ENCODE assay signal across 29 cellular contexts in the genomic region with DNA sequence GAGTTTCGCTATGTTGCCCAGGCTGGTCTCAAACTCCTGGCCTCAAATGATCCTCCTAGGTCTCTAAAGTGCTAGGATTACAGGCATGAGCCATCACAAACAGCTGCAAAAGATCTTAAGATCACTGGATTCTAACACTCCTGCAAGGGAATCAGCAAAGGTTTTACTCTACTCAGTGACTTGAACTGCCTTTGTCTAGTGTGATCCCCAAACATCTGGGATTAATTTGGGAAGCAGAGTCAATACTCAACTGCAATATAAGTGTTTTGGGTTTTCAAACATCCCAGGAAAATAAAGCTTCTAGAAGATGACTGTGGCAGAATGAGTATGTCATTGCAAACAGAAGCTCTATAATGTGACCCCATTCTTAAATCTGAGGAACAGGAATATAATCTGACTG. TPM values are rescaled to one million over a fixed set of nuclear protein-coding genes. Genes with fewer than 3 reads are reported as not detected.
DNase-seq lines count a peak whose midpoint lies in the region; TF ChIP-seq lines count a peak whose summit lies in the region.
"Had no signal": no experiment of that assay in that cellular context is flagged by ENCODE, and none has a peak within 500 bp of the region (broad histone marks: within the 10 kb centered on the region; RNA-seq: fewer than 3 reads in every experiment).

No MANE protein-coding gene starts in this region.

- peak overlapping the region; percentile 25 for H3K27ac Mint-ChIP-seq in activated CD4-positive, alpha-beta T cell treated with anti-CD3 and anti-CD28 coated beads, Interleukin-2, amount 10 ng/mL, durations not matched to agents 7 days and 5 days
- H3K27ac Mint-ChIP-seq in osteocyte (ENCODE audit: unreplicated experiment) = peak overlapping the region; percentile 66
- H3K27ac Mint-ChIP-seq: activated CD4-positive, alpha-beta memory T cell treated with anti-CD3 and anti-CD28 coated beads for 36 hours; activated naive CD8-positive, alpha-beta T cell treated with anti-CD3 and anti-CD28 coated beads, Interleukin-2, amount 10 ng/mL, durations not matched to agents 7 days and 5 days; activated T-helper 2 cell treated with anti-CD3 and anti-CD28 coated beads, Interferon-gamma antibody, Interleukin-2, Interleukin-4, amounts not matched to agents 10 μg/mL and 5 μg/mL and 100 μg/mL, durations not matched to agents 14 hours and 24 hours and 36 hours; CD8-positive, alpha-beta T cell; H9; progenitor cell of endocrine pancreas; stimulated activated naive B cell treated with anti-CD40 and anti-IgM and Interleukin-4, amounts not matched to agents 10 μg/mL and 1 μg/mL and 100 μg/mL, for 72 hours; T-helper 1 cell treated with Interleukin-12 subunit alpha and Interleukin-12 subunit beta and Interleukin-4 antibody, amounts not matched to agents 30 μg/mL and 1 μg/mL, for 36 hours had no signal

- CTCF ChIA-PET in activated CD4-positive, alpha-beta T cell treated with anti-CD3 and anti-CD28 coated beads, Interleukin-2, amount 10 ng/mL, durations not matched to agents 7 days and 5 days (lab: Charles Lee) = interaction anchor here (0.6 to 1.1 kb wide), 2 partner anchors 40 to 153 kb away, joined by 4 to 5 read pairs; no protein-coding TSS in a partner anchor

- no peaks in the 10 kb centered on the region for H3K27me3 Mint-ChIP-seq in activated CD4-positive, alpha-beta T cell treated with anti-CD3 and anti-CD28 coated beads, Interleukin-2, amount 10 ng/mL, durations not matched to agents 7 days and 5 days
- H3K27me3 Mint-ChIP-seq in osteocyte (ENCODE audit: unreplicated experiment) = no peaks in the 10 kb centered on the region
- H3K27me3 Mint-ChIP-seq: activated CD4-positive, alpha-beta memory T cell treated with anti-CD3 and anti-CD28 coated beads for 36 hours; activated naive CD8-positive, alpha-beta T cell treated with anti-CD3 and anti-CD28 coated beads, Interleukin-2, amount 10 ng/mL, durations not matched to agents 7 days and 5 days; progenitor cell of endocrine pancreas; stimulated activated naive B cell treated with anti-CD40 and anti-IgM and Interleukin-4, amounts not matched to agents 10 μg/mL and 1 μg/mL and 100 μg/mL, for 72 hours had no signal

- no peaks in the 10 kb centered on the region for H3K9me3 ChIP-seq in SK-N-MC (ENCODE audit: low read depth, low read length)
- H3K9me3 ChIP-seq: SJSA1, thoracic aorta, vagina had no signal

- 94 to 96% methylated on average over 1 of the region's 1 CpG for WGBS in lower leg skin, 2 donors

- no peak overlapping the region for H3K4me3 Mint-ChIP-seq in activated CD4-positive, alpha-beta T cell treated with anti-CD3 and anti-CD28 coated beads, Interleukin-2, amount 10 ng/mL, durations not matched to agents 7 days and 5 days
- no peak overlapping the region for H3K4me3 Mint-ChIP-seq in osteocyte (ENCODE audit: unreplicated experiment)
- H3K4me3 Mint-ChIP-seq: activated CD4-positive, alpha-beta memory T cell treated with anti-CD3 and anti-CD28 coated beads for 36 hours; activated naive CD8-positive, alpha-beta T cell treated with anti-CD3 and anti-CD28 coated beads, Interleukin-2, amount 10 ng/mL, durations not matched to agents 7 days and 5 days; CD8-positive, alpha-beta T cell; H9; stimulated activated naive B cell treated with anti-CD40 and anti-IgM and Interleukin-4, amounts not matched to agents 10 μg/mL and 1 μg/mL and 100 μg/mL, for 72 hours; T-helper 1 cell treated with Interleukin-12 subunit alpha and Interleukin-12 subunit beta and Interleukin-4 antibody, amounts not matched to agents 30 μg/mL and 1 μg/mL, for 36 hours had no signal

- no peak for TF ChIP-seq POLR2A in lower leg skin (IDR thresholded peaks at IDR 0.05)

- H3K27ac ChIP-seq in SK-N-MC = peak overlapping the region; percentile 86
- H3K27ac ChIP-seq: 22Rv1, SJSA1, thoracic aorta, vagina had no signal

- peaks cover 32% of the 10 kb centered on the region for H3K36me3 Mint-ChIP-seq in activated CD4-positive, alpha-beta T cell treated with anti-CD3 and anti-CD28 coated beads, Interleukin-2, amount 10 ng/mL, durations not matched to agents 7 days and 5 days (ENCODE audit: low read depth)
- peaks cover 27% of the 10 kb centered on the region for H3K36me3 Mint-ChIP-seq in osteocyte (ENCODE audit: unreplicated experiment)

- intact Hi-C loops in lower leg skin (cut with DNase I; ENCODE audit: low total_unique reads) = no loop called here

- no peak for TF ChIP-seq CTCF in osteocyte (IDR thresholded peaks at IDR 0.05)
- TF ChIP-seq CTCF in lower leg skin (IDR thresholded peaks at IDR 0.05) = no peak

- H3K36me3 ChIP-seq in SK-N-MC (ENCODE audit: insufficient read depth, low read length) = peaks cover 37% of the 10 kb centered on the region

- no peak overlapping the region for H3K9ac ChIP-seq in SK-N-MC (ENCODE audit: insufficient read length)

- H3K4me3 ChIP-seq in SK-N-MC (peak overlapping the region; percentile 8; the same call in 1 of the 2 replicates), lower leg skin (ENCODE audit: low read depth, poor library complexity, severe bottlenecking) (no peak overlapping the region)
- H3K4me3 ChIP-seq: K562, SJSA1, thoracic aorta, vagina had no signal

- POLR2A ChIA-PET in activated CD4-positive, alpha-beta T cell treated with anti-CD3 and anti-CD28 coated beads, Interleukin-2, amount 10 ng/mL, durations not matched to agents 7 days and 5 days (lab: Charles Lee) = no interaction called here

- DNase-seq in activated CD4-positive, alpha-beta T cell treated with anti-CD3 and anti-CD28 coated beads, Interleukin-2, amount 10 ng/mL, durations not matched to agents 7 days and 5 days = no peak
- DNase-seq in activated CD4-positive, alpha-beta T cell treated with anti-CD3 and anti-CD28 coated beads, Interleukin-2, amount 50 U/mL, for 4 hours = no peak
- DNase-seq in SK-N-MC (ENCODE audit: low read depth, low spot score) (peak; percentile 52), fibroblast of the conjunctiva (ENCODE audit: low read depth) (peak; percentile 49), osteocyte (ENCODE audit: extremely low spot score, unreplicated experiment) (no peak), NK-92 (lab: John Stamatoyannopoulos, UW; ENCODE audit: unreplicated experiment) (no peak), lower leg skin (ENCODE audit: low spot score in 2 of 2) (no peak), NCI-H526 (lab: John Stamatoyannopoulos, UW) (no peak)
- DNase-seq: activated CD4-positive, alpha-beta memory T cell treated with anti-CD3 and anti-CD28 coated beads for 36 hours; activated naive CD8-positive, alpha-beta T cell treated with anti-CD3 and anti-CD28 coated beads, Interleukin-2, amount 10 ng/mL, durations not matched to agents 7 days and 5 days; caudate nucleus; CD8-positive, alpha-beta T cell; H9; head of caudate nucleus; kidney glomerular epithelial cell; mammary epithelial cell; NCI-H1105; NCI-H187 treated with DMSO at 0.1 percent for 48 hours; NCI-H526 treated with DMSO at 0.1 percent for 48 hours; stimulated activated CD4-positive, alpha-beta T cell treated with anti-CD3 and anti-CD28 coated beads, Interleukin-15, amount 100 ng/mL, for 24 hours; stimulated activated naive B cell treated with anti-CD40 and anti-IgM and Interleukin-4, amounts not matched to agents 10 μg/mL and 1 μg/mL and 100 μg/mL, for 72 hours had no signal

- no peaks in the 10 kb centered on the region for H3K9me3 Mint-ChIP-seq in activated CD4-positive, alpha-beta T cell treated with anti-CD3 and anti-CD28 coated beads, Interleukin-2, amount 10 ng/mL, durations not matched to agents 7 days and 5 days
- H3K9me3 Mint-ChIP-seq in osteocyte (ENCODE audit: unreplicated experiment) = no peaks in the 10 kb centered on the region
- H3K9me3 Mint-ChIP-seq: activated CD4-positive, alpha-beta memory T cell treated with anti-CD3 and anti-CD28 coated beads for 36 hours; activated naive CD8-positive, alpha-beta T cell treated with anti-CD3 and anti-CD28 coated beads, Interleukin-2, amount 10 ng/mL, durations not matched to agents 7 days and 5 days; activated T-helper 2 cell treated with anti-CD3 and anti-CD28 coated beads, Interferon-gamma antibody, Interleukin-2, Interleukin-4, amounts not matched to agents 10 μg/mL and 5 μg/mL and 100 μg/mL, durations not matched to agents 14 hours and 24 hours and 36 hours; CD8-positive, alpha-beta T cell; H9; stimulated activated naive B cell treated with anti-CD40 and anti-IgM and Interleukin-4, amounts not matched to agents 10 μg/mL and 1 μg/mL and 100 μg/mL, for 72 hours; T-helper 1 cell treated with Interleukin-12 subunit alpha and Interleukin-12 subunit beta and Interleukin-4 antibody, amounts not matched to agents 30 μg/mL and 1 μg/mL, for 36 hours had no signal

- H3K4me1 Mint-ChIP-seq in activated CD4-positive, alpha-beta T cell treated with anti-CD3 and anti-CD28 coated beads, Interleukin-2, amount 10 ng/mL, durations not matched to agents 7 days and 5 days = peaks cover 25% of the 10 kb centered on the region
- H3K4me1 Mint-ChIP-seq in osteocyte (ENCODE audit: unreplicated experiment) = peaks cover 36% of the 10 kb centered on the region

RNA-seq across cellular contexts. Expression of a gene that starts 7.2 kb away (rescaled TPM):
- total RNA-seq in activated CD4-positive, alpha-beta T cell treated with anti-CD3 and anti-CD28 coated beads, Interleukin-2, amount 10 ng/mL, durations not matched to agents 7 days and 5 days = 10 to 100 TPM; 59.0 to 65.5 TPM
- total RNA-seq in osteocyte = 116 and 120 TPM in 2 replicates
- total RNA-seq in lower leg skin = 10 to 100 TPM; 54.3 to 93.1 (median 76.6) TPM

RNA-seq across cellular contexts. Expression of a gene that starts 47.0 kb away (rescaled TPM):
- total RNA-seq in activated CD4-positive, alpha-beta T cell treated with anti-CD3 and anti-CD28 coated beads, Interleukin-2, amount 10 ng/mL, durations not matched to agents 7 days and 5 days = 10 to 100 TPM; 13.7 to 15.9 TPM
- total RNA-seq in osteocyte (16.3 and 16.9 TPM in 2 replicates), lower leg skin (10 to 100 TPM; 12.3 to 21.9 (median 15.0) TPM)

Comparison
In these comparisons a context has a peak if more than half of its experiments do, and no peak if none do; other contexts are left out.
1. DNase-seq: peak in SK-N-MC (single experiment) and fibroblast of the conjunctiva (single experiment); none in activated CD4-positive, alpha-beta T cell treated with anti-CD3 and anti-CD28 coated beads, Interleukin-2, amount 10 ng/mL, durations not matched to agents 7 days and 5 days (single experiment), activated CD4-positive, alpha-beta T cell treated with anti-CD3 and anti-CD28 coated beads, Interleukin-2, amount 50 U/mL, for 4 hours (0 of 2), osteocyte (single experiment), NK-92 (single experiment), lower leg skin (0 of 2) and NCI-H526 (0 of 2).